2 cellular contexts compared by ENCODE assay signal in the genomic region with DNA sequence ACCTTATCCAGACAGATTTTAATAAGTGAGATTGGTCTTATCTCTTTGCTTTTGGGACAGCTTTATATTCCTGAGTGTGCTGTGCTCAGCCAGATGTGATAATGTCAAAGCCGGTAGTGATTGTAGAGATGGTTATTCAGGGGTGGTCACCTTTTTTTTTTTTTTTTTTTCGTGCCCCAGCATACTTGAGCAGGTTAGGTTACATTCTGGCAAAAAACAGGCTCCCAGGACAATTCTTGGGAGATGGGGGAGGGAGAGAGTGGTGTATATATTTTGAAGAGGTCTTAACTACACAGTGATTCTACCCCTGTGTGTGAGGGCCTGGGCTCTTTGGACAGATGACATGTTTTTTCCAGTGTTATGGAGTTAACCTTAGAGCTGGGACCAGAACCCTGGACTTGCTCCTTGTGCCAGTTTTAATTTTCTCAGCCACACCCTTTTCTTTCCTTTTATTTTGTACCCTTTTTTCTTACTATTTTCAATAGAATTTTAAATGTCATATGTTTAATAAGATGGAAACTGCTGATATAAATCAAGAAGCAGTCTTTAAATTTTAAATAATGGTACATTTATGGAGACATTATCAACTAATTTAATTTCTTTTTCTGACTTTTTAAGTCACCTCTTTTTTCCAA.
TF ChIP-seq lines count a peak whose summit lies in the region.

No MANE protein-coding gene starts in this region.

TF ChIP-seq in GM23338, 12 proteins besides CTCF, POLR2A, EP300 and RAD21 (continued from another document):
- TF ChIP-seq ZNF331 (CRISPR knock-in tag; IDR thresholded peaks at IDR 0.05; ENCODE audit: low read depth) (no peak), STAT1 (IDR thresholded peaks at IDR 0.05; ENCODE audit: unreplicated experiment) (no peak), EZH2phosphoT487 (IDR thresholded peaks at IDR 0.05; ENCODE audit: unreplicated experiment) (no peak), CREB1 (CRISPR knock-in tag; IDR thresholded peaks at IDR 0.05; ENCODE audit: low read depth) (no peak), ZNF114 (CRISPR knock-in tag; IDR thresholded peaks at IDR 0.05) (no peak), POLR2AphosphoS5 (IDR thresholded peaks at IDR 0.05; ENCODE audit: low read depth) (no peak), NANOG (IDR thresholded peaks at IDR 0.05; ENCODE audit: borderline replicate concordance) (no peak)
- TF ChIP-seq, protein P1, sequence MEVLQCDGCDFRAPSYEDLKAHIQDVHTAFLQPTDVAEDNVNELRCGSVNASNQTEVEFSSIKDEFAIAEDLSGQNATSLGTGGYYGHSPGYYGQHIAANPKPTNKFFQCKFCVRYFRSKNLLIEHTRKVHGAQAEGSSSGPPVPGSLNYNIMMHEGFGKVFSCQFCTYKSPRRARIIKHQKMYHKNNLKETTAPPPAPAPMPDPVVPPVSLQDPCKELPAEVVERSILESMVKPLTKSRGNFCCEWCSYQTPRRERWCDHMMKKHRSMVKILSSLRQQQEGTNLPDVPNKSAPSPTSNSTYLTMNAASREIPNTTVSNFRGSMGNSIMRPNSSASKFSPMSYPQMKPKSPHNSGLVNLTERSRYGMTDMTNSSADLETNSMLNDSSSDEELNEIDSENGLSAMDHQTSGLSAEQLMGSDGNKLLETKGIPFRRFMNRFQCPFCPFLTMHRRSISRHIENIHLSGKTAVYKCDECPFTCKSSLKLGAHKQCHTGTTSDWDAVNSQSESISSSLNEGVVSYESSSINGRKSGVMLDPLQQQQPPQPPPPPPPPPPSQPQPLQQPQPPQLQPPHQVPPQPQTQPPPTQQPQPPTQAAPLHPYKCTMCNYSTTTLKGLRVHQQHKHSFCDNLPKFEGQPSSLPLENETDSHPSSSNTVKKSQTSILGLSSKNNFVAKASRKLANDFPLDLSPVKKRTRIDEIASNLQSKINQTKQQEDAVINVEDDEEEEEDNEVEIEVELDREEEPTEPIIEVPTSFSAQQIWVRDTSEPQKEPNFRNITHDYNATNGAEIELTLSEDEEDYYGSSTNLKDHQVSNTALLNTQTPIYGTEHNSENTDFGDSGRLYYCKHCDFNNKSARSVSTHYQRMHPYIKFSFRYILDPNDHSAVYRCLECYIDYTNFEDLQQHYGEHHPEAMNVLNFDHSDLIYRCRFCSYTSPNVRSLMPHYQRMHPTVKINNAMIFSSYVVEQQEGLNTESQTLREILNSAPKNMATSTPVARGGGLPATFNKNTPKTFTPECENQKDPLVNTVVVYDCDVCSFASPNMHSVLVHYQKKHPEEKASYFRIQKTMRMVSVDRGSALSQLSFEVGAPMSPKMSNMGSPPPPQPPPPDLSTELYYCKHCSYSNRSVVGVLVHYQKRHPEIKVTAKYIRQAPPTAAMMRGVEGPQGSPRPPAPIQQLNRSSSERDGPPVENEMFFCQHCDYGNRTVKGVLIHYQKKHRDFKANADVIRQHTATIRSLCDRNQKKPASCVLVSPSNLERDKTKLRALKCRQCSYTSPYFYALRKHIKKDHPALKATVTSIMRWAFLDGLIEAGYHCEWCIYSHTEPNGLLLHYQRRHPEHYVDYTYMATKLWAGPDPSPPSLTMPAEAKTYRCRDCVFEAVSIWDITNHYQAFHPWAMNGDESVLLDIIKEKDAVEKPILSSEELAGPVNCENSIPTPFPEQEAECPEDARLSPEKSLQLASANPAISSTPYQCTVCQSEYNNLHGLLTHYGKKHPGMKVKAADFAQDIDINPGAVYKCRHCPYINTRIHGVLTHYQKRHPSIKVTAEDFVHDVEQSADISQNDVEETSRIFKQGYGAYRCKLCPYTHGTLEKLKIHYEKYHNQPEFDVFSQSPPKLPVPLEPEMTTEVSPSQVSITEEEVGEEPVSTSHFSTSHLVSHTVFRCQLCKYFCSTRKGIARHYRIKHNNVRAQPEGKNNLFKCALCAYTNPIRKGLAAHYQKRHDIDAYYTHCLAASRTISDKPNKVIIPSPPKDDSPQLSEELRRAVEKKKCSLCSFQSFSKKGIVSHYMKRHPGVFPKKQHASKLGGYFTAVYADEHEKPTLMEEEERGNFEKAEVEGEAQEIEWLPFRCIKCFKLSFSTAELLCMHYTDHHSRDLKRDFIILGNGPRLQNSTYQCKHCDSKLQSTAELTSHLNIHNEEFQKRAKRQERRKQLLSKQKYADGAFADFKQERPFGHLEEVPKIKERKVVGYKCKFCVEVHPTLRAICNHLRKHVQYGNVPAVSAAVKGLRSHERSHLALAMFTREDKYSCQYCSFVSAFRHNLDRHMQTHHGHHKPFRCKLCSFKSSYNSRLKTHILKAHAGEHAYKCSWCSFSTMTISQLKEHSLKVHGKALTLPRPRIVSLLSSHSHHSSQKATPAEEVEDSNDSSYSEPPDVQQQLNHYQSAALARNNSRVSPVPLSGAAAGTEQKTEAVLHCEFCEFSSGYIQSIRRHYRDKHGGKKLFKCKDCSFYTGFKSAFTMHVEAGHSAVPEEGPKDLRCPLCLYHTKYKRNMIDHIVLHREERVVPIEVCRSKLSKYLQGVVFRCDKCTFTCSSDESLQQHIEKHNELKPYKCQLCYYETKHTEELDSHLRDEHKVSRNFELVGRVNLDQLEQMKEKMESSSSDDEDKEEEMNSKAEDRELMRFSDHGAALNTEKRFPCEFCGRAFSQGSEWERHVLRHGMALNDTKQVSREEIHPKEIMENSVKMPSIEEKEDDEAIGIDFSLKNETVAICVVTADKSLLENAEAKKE (CRISPR knock-in tag; IDR thresholded peaks at IDR 0.05): no peak

TF ChIP-seq in K562, 482 proteins besides CTCF, POLR2A, EP300 and RAD21 (continued from another document and continues in another):
- TF ChIP-seq, protein P2, sequence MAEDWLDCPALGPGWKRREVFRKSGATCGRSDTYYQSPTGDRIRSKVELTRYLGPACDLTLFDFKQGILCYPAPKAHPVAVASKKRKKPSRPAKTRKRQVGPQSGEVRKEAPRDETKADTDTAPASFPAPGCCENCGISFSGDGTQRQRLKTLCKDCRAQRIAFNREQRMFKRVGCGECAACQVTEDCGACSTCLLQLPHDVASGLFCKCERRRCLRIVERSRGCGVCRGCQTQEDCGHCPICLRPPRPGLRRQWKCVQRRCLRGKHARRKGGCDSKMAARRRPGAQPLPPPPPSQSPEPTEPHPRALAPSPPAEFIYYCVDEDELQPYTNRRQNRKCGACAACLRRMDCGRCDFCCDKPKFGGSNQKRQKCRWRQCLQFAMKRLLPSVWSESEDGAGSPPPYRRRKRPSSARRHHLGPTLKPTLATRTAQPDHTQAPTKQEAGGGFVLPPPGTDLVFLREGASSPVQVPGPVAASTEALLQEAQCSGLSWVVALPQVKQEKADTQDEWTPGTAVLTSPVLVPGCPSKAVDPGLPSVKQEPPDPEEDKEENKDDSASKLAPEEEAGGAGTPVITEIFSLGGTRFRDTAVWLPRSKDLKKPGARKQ (CRISPR knock-in tag; IDR thresholded peaks at IDR 0.05): no peak
- no peak for TF ChIP-seq NCOR1 (IDR thresholded peaks at IDR 0.05)
- no peak for TF ChIP-seq ARID1B (IDR thresholded peaks at IDR 0.05)
- no peak for TF ChIP-seq FUS (optimal IDR thresholded peaks at IDR 0.05; ENCODE audit: low read depth, low read length)
- TF ChIP-seq ZNF551 (CRISPR knock-in tag; IDR thresholded peaks at IDR 0.05): no peak
- no peak for TF ChIP-seq ESRRA (IDR thresholded peaks at IDR 0.05; ENCODE audit: borderline replicate concordance, low read depth)
- TF ChIP-seq ZC3H4 (CRISPR knock-in tag; IDR thresholded peaks at IDR 0.05; ENCODE audit: borderline replicate concordance): no peak
- TF ChIP-seq SMAD2 (IDR thresholded peaks at IDR 0.05; ENCODE audit: low read depth, low read length): no peak
- TF ChIP-seq TEAD4 (IDR thresholded peaks at IDR 0.05; ENCODE audit: low read length): peak; percentile 31; the same call in 1 of the 2 replicates
- no peak for TF ChIP-seq TEAD4 (CRISPR knock-in tag; IDR thresholded peaks at IDR 0.05; ENCODE audit: borderline replicate concordance)
- no peak for TF ChIP-seq ZNF324 (CRISPR knock-in tag; IDR thresholded peaks at IDR 0.05)
- TF ChIP-seq, protein P3, sequence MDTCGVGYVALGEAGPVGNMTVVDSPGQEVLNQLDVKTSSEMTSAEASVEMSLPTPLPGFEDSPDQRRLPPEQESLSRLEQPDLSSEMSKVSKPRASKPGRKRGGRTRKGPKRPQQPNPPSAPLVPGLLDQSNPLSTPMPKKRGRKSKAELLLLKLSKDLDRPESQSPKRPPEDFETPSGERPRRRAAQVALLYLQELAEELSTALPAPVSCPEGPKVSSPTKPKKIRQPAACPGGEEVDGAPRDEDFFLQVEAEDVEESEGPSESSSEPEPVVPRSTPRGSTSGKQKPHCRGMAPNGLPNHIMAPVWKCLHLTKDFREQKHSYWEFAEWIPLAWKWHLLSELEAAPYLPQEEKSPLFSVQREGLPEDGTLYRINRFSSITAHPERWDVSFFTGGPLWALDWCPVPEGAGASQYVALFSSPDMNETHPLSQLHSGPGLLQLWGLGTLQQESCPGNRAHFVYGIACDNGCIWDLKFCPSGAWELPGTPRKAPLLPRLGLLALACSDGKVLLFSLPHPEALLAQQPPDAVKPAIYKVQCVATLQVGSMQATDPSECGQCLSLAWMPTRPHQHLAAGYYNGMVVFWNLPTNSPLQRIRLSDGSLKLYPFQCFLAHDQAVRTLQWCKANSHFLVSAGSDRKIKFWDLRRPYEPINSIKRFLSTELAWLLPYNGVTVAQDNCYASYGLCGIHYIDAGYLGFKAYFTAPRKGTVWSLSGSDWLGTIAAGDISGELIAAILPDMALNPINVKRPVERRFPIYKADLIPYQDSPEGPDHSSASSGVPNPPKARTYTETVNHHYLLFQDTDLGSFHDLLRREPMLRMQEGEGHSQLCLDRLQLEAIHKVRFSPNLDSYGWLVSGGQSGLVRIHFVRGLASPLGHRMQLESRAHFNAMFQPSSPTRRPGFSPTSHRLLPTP (IDR thresholded peaks at IDR 0.05; ENCODE audit: borderline replicate concordance, extremely low read depth, insufficient read length): no peak
- TF ChIP-seq TAF1 (IDR thresholded peaks at IDR 0.05; ENCODE audit: control insufficient read depth, extremely low read depth, insufficient read depth, low read length, severe bottlenecking): no peak
- TF ChIP-seq BRD4 (IDR thresholded peaks at IDR 0.05): no peak
- no peak for TF ChIP-seq ZFX (CRISPR knock-in tag; IDR thresholded peaks at IDR 0.05)
- TF ChIP-seq GTF2F1 (IDR thresholded peaks at IDR 0.05; ENCODE audit: low read depth, low read length): no peak
- no peak for TF ChIP-seq DPF2 (IDR thresholded peaks at IDR 0.05)
- no peak for TF ChIP-seq NCOA1 (IDR thresholded peaks at IDR 0.05; ENCODE audit: low read depth)
- no peak for TF ChIP-seq PRPF4 (IDR thresholded peaks at IDR 0.05; ENCODE audit: insufficient read depth, low read depth, low read length, poor library complexity, severe bottlenecking)
- TF ChIP-seq ZNF699 (CRISPR knock-in tag; IDR thresholded peaks at IDR 0.05; ENCODE audit: insufficient replicate concordance): no peak
- TF ChIP-seq CREM (IDR thresholded peaks at IDR 0.05; ENCODE audit: low read depth): no peak
- TF ChIP-seq, protein P4, sequence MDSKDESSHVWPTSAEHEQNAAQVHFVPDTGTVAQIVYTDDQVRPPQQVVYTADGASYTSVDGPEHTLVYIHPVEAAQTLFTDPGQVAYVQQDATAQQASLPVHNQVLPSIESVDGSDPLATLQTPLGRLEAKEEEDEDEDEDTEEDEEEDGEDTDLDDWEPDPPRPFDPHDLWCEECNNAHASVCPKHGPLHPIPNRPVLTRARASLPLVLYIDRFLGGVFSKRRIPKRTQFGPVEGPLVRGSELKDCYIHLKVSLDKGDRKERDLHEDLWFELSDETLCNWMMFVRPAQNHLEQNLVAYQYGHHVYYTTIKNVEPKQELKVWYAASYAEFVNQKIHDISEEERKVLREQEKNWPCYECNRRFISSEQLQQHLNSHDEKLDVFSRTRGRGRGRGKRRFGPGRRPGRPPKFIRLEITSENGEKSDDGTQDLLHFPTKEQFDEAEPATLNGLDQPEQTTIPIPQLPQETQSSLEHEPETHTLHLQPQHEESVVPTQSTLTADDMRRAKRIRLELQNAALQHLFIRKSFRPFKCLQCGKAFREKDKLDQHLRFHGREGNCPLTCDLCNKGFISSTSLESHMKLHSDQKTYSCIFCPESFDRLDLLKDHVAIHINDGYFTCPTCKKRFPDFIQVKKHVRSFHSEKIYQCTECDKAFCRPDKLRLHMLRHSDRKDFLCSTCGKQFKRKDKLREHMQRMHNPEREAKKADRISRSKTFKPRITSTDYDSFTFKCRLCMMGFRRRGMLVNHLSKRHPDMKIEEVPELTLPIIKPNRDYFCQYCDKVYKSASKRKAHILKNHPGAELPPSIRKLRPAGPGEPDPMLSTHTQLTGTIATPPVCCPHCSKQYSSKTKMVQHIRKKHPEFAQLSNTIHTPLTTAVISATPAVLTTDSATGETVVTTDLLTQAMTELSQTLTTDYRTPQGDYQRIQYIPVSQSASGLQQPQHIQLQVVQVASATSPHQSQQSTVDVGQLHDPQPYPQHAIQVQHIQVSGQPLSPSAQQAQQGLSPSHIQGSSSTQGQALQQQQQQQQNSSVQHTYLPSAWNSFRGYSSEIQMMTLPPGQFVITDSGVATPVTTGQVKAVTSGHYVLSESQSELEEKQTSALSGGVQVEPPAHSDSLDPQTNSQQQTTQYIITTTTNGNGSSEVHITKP (IDR thresholded peaks at IDR 0.05; ENCODE audit: partially characterized antibody): peak; percentile 81
- TF ChIP-seq, protein P5, sequence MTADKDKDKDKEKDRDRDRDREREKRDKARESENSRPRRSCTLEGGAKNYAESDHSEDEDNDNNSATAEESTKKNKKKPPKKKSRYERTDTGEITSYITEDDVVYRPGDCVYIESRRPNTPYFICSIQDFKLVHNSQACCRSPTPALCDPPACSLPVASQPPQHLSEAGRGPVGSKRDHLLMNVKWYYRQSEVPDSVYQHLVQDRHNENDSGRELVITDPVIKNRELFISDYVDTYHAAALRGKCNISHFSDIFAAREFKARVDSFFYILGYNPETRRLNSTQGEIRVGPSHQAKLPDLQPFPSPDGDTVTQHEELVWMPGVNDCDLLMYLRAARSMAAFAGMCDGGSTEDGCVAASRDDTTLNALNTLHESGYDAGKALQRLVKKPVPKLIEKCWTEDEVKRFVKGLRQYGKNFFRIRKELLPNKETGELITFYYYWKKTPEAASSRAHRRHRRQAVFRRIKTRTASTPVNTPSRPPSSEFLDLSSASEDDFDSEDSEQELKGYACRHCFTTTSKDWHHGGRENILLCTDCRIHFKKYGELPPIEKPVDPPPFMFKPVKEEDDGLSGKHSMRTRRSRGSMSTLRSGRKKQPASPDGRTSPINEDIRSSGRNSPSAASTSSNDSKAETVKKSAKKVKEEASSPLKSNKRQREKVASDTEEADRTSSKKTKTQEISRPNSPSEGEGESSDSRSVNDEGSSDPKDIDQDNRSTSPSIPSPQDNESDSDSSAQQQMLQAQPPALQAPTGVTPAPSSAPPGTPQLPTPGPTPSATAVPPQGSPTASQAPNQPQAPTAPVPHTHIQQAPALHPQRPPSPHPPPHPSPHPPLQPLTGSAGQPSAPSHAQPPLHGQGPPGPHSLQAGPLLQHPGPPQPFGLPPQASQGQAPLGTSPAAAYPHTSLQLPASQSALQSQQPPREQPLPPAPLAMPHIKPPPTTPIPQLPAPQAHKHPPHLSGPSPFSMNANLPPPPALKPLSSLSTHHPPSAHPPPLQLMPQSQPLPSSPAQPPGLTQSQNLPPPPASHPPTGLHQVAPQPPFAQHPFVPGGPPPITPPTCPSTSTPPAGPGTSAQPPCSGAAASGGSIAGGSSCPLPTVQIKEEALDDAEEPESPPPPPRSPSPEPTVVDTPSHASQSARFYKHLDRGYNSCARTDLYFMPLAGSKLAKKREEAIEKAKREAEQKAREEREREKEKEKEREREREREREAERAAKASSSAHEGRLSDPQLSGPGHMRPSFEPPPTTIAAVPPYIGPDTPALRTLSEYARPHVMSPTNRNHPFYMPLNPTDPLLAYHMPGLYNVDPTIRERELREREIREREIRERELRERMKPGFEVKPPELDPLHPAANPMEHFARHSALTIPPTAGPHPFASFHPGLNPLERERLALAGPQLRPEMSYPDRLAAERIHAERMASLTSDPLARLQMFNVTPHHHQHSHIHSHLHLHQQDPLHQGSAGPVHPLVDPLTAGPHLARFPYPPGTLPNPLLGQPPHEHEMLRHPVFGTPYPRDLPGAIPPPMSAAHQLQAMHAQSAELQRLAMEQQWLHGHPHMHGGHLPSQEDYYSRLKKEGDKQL (CRISPR knock-in tag; IDR thresholded peaks at IDR 0.05; ENCODE audit: borderline replicate concordance): no peak
- no peak for TF ChIP-seq ZNF263 (CRISPR knock-in tag; IDR thresholded peaks at IDR 0.05; ENCODE audit: borderline replicate concordance)
- TF ChIP-seq WHSC1 (IDR thresholded peaks at IDR 0.05; ENCODE audit: low read length): no peak
- TF ChIP-seq TARDBP (IDR thresholded peaks at IDR 0.05): no peak
- no peak for TF ChIP-seq PHF21A (IDR thresholded peaks at IDR 0.05; ENCODE audit: borderline replicate concordance, low read depth)
